In genomic region chr2:50449306-50449705, GRCh38 we compare ENCODE assay signal across 25 cellular contexts.
DNase-seq lines count a peak whose midpoint lies in the region; ATAC-seq, FAIRE-seq and TF ChIP-seq lines count a peak whose summit lies in the region.
"Had no signal": no experiment of that assay in that cellular context is flagged by ENCODE, and none has a peak within 500 bp of the region (broad histone marks: within the 10 kb centered on the region; RNA-seq: fewer than 3 reads in every experiment).

No MANE protein-coding gene starts in this region.

- no peaks in the 10 kb centered on the region for H3K4me1 ChIP-seq in astrocyte (ENCODE audit: insufficient read depth, low read length)
- H3K4me1 ChIP-seq: left ventricle myocardium inferior, SJSA1 had no signal

- no peaks in the 10 kb centered on the region for H3K4me1 Mint-ChIP-seq in astrocyte (ENCODE audit: low read depth, unreplicated experiment)
- H3K4me1 Mint-ChIP-seq: activated CD4-positive, alpha-beta T cell treated with anti-CD3 and anti-CD28 coated beads, Interleukin-2, amount 10 ng/mL, durations not matched to agents 7 days and 5 days; CD14-positive monocyte; neural crest cell; stimulated activated naive B cell treated with anti-CD40 and anti-IgM and Interleukin-4, amounts not matched to agents 10 μg/mL and 1 μg/mL and 100 μg/mL, for 72 hours had no signal

- TF ChIP-seq CTCF in astrocyte (IDR thresholded peaks at IDR 0.05; ENCODE audit: insufficient read depth, low read depth, low read length) = no peak
- no peak for TF ChIP-seq CTCF in retinal pigment epithelial cell (conservative IDR thresholded peaks at IDR 0.05; ENCODE audit: low read depth, low read length)

- H3K27ac Mint-ChIP-seq in astrocyte (ENCODE audit: unreplicated experiment) = no peak overlapping the region
- H3K27ac Mint-ChIP-seq: activated CD4-positive, alpha-beta T cell treated with anti-CD3 and anti-CD28 coated beads, Interleukin-2, amount 10 ng/mL, durations not matched to agents 7 days and 5 days; CD14-positive monocyte; stimulated activated naive B cell treated with anti-CD40 and anti-IgM and Interleukin-4, amounts not matched to agents 10 μg/mL and 1 μg/mL and 100 μg/mL, for 72 hours had no signal

- no peaks in the 10 kb centered on the region for H4K20me1 ChIP-seq in astrocyte (ENCODE audit: insufficient read depth, low read length)

- no peaks in the 10 kb centered on the region for H3K9me3 Mint-ChIP-seq in astrocyte (ENCODE audit: unreplicated experiment)
- H3K9me3 Mint-ChIP-seq: activated CD4-positive, alpha-beta T cell treated with anti-CD3 and anti-CD28 coated beads, Interleukin-2, amount 10 ng/mL, durations not matched to agents 7 days and 5 days; brain; neural crest cell; stimulated activated naive B cell treated with anti-CD40 and anti-IgM and Interleukin-4, amounts not matched to agents 10 μg/mL and 1 μg/mL and 100 μg/mL, for 72 hours had no signal

- no peaks in the 10 kb centered on the region for H3K27me3 Mint-ChIP-seq in astrocyte (ENCODE audit: low read depth, unreplicated experiment)
- H3K27me3 Mint-ChIP-seq: activated CD4-positive, alpha-beta T cell treated with anti-CD3 and anti-CD28 coated beads, Interleukin-2, amount 10 ng/mL, durations not matched to agents 7 days and 5 days; brain had no signal

- no peaks in the 10 kb centered on the region for H3K27me3 ChIP-seq in astrocyte (ENCODE audit: insufficient read depth, low read length)
- H3K27me3 ChIP-seq: SJSA1 had no signal

- no peak for FAIRE-seq in astrocyte (lab: Jason Lieb, UNC)
- FAIRE-seq: HepG2 had no signal

- ATAC-seq in GM18858 (IDR thresholded peaks at IDR 0.05; ENCODE audit: unreplicated experiment) = no peak
- ATAC-seq: HCT116; HepG2; mucosa of descending colon; stimulated activated naive B cell treated with anti-CD40 and anti-IgM and Interleukin-4, amounts not matched to agents 10 μg/mL and 1 μg/mL and 100 μg/mL, for 72 hours had no signal

- no peak overlapping the region for H3K4me3 Mint-ChIP-seq in astrocyte (ENCODE audit: unreplicated experiment)
- H3K4me3 Mint-ChIP-seq: activated CD4-positive, alpha-beta T cell treated with anti-CD3 and anti-CD28 coated beads, Interleukin-2, amount 10 ng/mL, durations not matched to agents 7 days and 5 days; CD14-positive monocyte; neural crest cell; stimulated activated naive B cell treated with anti-CD40 and anti-IgM and Interleukin-4, amounts not matched to agents 10 μg/mL and 1 μg/mL and 100 μg/mL, for 72 hours had no signal

- no peaks in the 10 kb centered on the region for H3K36me3 Mint-ChIP-seq in astrocyte (ENCODE audit: low read depth, unreplicated experiment)
- H3K36me3 Mint-ChIP-seq: CD14-positive monocyte; stimulated activated naive B cell treated with anti-CD40 and anti-IgM and Interleukin-4, amounts not matched to agents 10 μg/mL and 1 μg/mL and 100 μg/mL, for 72 hours had no signal

- H3K79me2 ChIP-seq in astrocyte (ENCODE audit: insufficient read depth, low read length) = no peaks in the 10 kb centered on the region

- H3K27ac ChIP-seq in astrocyte (ENCODE audit: low read depth, low read length) = no peak overlapping the region
- H3K27ac ChIP-seq: coronary artery, left ventricle myocardium inferior, SJSA1, thoracic aorta had no signal

- H3K36me3 ChIP-seq in astrocyte (ENCODE audit: insufficient read depth, low read length) = no peaks in the 10 kb centered on the region
- H3K36me3 ChIP-seq: left ventricle myocardium inferior, SJSA1, thoracic aorta had no signal

- H3K4me3 ChIP-seq in astrocyte (ENCODE audit: insufficient read depth, low read depth, low read length) (no peak overlapping the region), retinal pigment epithelial cell (ENCODE audit: low read length) (no peak overlapping the region)
- H3K4me3 ChIP-seq: coronary artery, left ventricle myocardium inferior, mucosa of descending colon, SJSA1, thoracic aorta had no signal

- no peak overlapping the region for H3K9ac ChIP-seq in astrocyte (ENCODE audit: low read length)

- H2AFZ ChIP-seq in astrocyte (ENCODE audit: low read depth, low read length) = no peak overlapping the region

- no peak overlapping the region for H3K4me2 ChIP-seq in astrocyte (ENCODE audit: low read length)

- DNase-seq in NCI-H82 (lab: John Stamatoyannopoulos, UW) = peak; percentile 40
- DNase-seq in NCI-H82 treated with DMSO at 0.1 percent for 48 hours (lab: John Stamatoyannopoulos, UW; ENCODE audit: unreplicated experiment) = no peak
- DNase-seq in NCI-H146 (lab: John Stamatoyannopoulos, UW) = peak; percentile 77
- DNase-seq in astrocyte (ENCODE audit: low read depth) = peak; percentile 3
- peak; percentile 80 for DNase-seq in retinal pigment epithelial cell (ENCODE audit: low read depth)
- no peak for DNase-seq in stimulated activated CD4-positive, alpha-beta T cell treated with anti-CD3 and anti-CD28 coated beads, Interleukin-4, amount 100 ng/mL, for 24 hours
- DNase-seq in activated CD4-positive, alpha-beta T cell treated with anti-CD3 and anti-CD28 coated beads, Interleukin-2, amount 50 U/mL, for 4 hours = no peak
- DNase-seq: ACHN; activated CD4-positive, alpha-beta T cell treated with anti-CD3 and anti-CD28 coated beads, Interleukin-2, amount 10 ng/mL, durations not matched to agents 7 days and 5 days; DND-41; left ventricle myocardium inferior; mucosa of descending colon; NCI-H526; posterior cingulate gyrus; stimulated activated CD4-positive, alpha-beta T cell treated with anti-CD3 and anti-CD28 coated beads, Interleukin-1b, Interleukin-23, amount 100 ng/mL, for 48 hours; stimulated activated naive B cell treated with anti-CD40 and anti-IgM and Interleukin-4, amounts not matched to agents 10 μg/mL and 1 μg/mL and 100 μg/mL, for 72 hours had no signal

- no peaks in the 10 kb centered on the region for H3K9me3 ChIP-seq in astrocyte (ENCODE audit: insufficient read depth, low read depth, low read length)
- H3K9me3 ChIP-seq: left ventricle myocardium inferior, mucosa of descending colon, SJSA1, thoracic aorta had no signal

Comparison
In these comparisons a context has a peak if more than half of its experiments do, and no peak if none do; other contexts are left out.
1. DNase-seq: peak in NCI-H82 (single experiment), NCI-H146 (single experiment), astrocyte (single experiment) and retinal pigment epithelial cell (single experiment); none in NCI-H82 treated with DMSO at 0.1 percent for 48 hours (single experiment), stimulated activated CD4-positive, alpha-beta T cell treated with anti-CD3 and anti-CD28 coated beads, Interleukin-4, amount 100 ng/mL, for 24 hours (single experiment) and activated CD4-positive, alpha-beta T cell treated with anti-CD3 and anti-CD28 coated beads, Interleukin-2, amount 50 U/mL, for 4 hours (0 of 2).